In genomic region chr7:48088559-48089414, GRCh38 we compare ENCODE assay signal across 8 cellular contexts. TPM values are rescaled to one million over a fixed set of nuclear protein-coding genes. Genes with fewer than 3 reads are reported as not detected.
A peak's percentile ranks its signal among the peaks of the same experiment; 100 is the strongest.
DNase-seq lines count a peak whose midpoint lies in the region; ATAC-seq and TF ChIP-seq lines count a peak whose summit lies in the region.

UPP1 (plus strand) TSS chr7:48089265; CDS start chr7:48094784, 5,519 bp downstream.

- peak within 1 kb of the TSS; percentile 43 for H2AFZ ChIP-seq in mammary epithelial cell (ENCODE audit: low read depth, low read length)

- ATAC-seq in HG02943 (IDR thresholded peaks at IDR 0.05; ENCODE audit: low read depth, unreplicated experiment) = peak; percentile 69

- peak within 1 kb of the TSS; percentile 84 to 96 (median 89) for H3K4me3 Mint-ChIP-seq in immature natural killer cell

- no TSS peak for BruUV-seq in mammary epithelial cell (replicated peaks; lab: Mats Ljungman, UMichigan)

- peak within 1 kb of the TSS; percentile 98 for H3K4me2 ChIP-seq in mammary epithelial cell (ENCODE audit: insufficient read depth, low read depth, low read length)

- H3K9ac ChIP-seq in mammary epithelial cell (ENCODE audit: insufficient read depth, low read length) = peak within 1 kb of the TSS; percentile 88

- H3K9me3 Mint-ChIP-seq in immature natural killer cell = no peaks in the 10 kb centered on the region

- no peaks in the 10 kb centered on the region for H4K20me1 ChIP-seq in mammary epithelial cell (ENCODE audit: insufficient read depth, low read length)

- no peaks in the 10 kb centered on the region for H3K27me3 ChIP-seq in mammary epithelial cell (ENCODE audit: insufficient read depth, low read length)
- H3K27me3 ChIP-seq in spleen (replicated peaks in 1 of 7) = no peaks in the 10 kb centered on the region

- peaks cover 75 to 86% of the 10 kb centered on the region in 2 donors for H3K4me1 Mint-ChIP-seq in immature natural killer cell

- peak; percentile 75 to 86 (median 78) for TF ChIP-seq POLR2A in spleen (IDR thresholded peaks at IDR 0.05)

- CTCF ChIA-PET in mammary epithelial cell (lab: Charles Lee; ENCODE audit: low non-redundant PET) = interaction anchor here (0.6 kb wide), 1 partner anchor 115 kb away, joined by 7 read pairs; no protein-coding TSS in a partner anchor

- H3K9me3 ChIP-seq in mammary epithelial cell (replicated peaks; ENCODE audit: insufficient read depth, low read length) (no peaks in the 10 kb centered on the region), spleen (no peaks in the 10 kb centered on the region)

- intact Hi-C loops in mammary epithelial cell (cut with micrococcal nuclease) (loop anchor here (1.0 to 5.0 kb wide), 3 partner anchors 48 to 486 kb away; partner anchors contain the start of gene HUS1), spleen (cut with DNase I; ENCODE audit: low total_unique reads) (loop anchor here (5.0 kb wide), 1 partner anchor 111 kb away; the partner anchor contains the start of gene HUS1)

- H3K27ac Mint-ChIP-seq in immature natural killer cell = peak within 1 kb of the TSS; percentile 94 to 97 (median 96)

- H3K4me3 ChIP-seq in WI38 (ENCODE audit: low read depth, low read length) (peak within 1 kb of the TSS; percentile 82), mammary epithelial cell (replicated peaks in 1 of 3; ENCODE audit: insufficient read depth in 1 of 3, low read depth in 2 of 3, low read length in 3 of 3) (peak within 1 kb of the TSS; percentile 81 to 91 (median 86)), spleen (peak within 1 kb of the TSS; percentile 79 to 91 (median 86))

- peaks cover 13 to 35% (median 24%) of the 10 kb centered on the region in 3 donors for H3K27me3 Mint-ChIP-seq in immature natural killer cell (ENCODE audit: low read depth in 3 of 3)

- H3K27ac ChIP-seq in mammary epithelial cell (ENCODE audit: insufficient read depth, low read depth, low read length) = peak within 1 kb of the TSS; percentile 99
- H3K27ac ChIP-seq in spleen = peak within 1 kb of the TSS; percentile 92 to 99 (median 98)

- H3K36me3 ChIP-seq in mammary epithelial cell (ENCODE audit: insufficient read depth, low read length) = peaks cover 20% of the 10 kb centered on the region
- peaks cover 0 to 39% (median 13%) of the 10 kb centered on the region in 6 donors for H3K36me3 ChIP-seq in spleen

- in situ Hi-C loops in mammary epithelial cell (cut with MboI; ENCODE audit: low sequenced_read_pairs in 2 of 2) = loop anchor here in 1 of 2 donors (10.0 kb wide), 1 partner anchor 54 kb away; the partner anchor contains the start of gene C7orf57

- peaks cover 5 to 34% (median 16%) of the 10 kb centered on the region in 3 donors for H3K36me3 Mint-ChIP-seq in immature natural killer cell

- DNase-seq in NCI-H1417 (lab: John Stamatoyannopoulos, UW) (peak in 2 of 3 experiments; percentile 17 to 60), NCI-H1417 treated with DMSO at 0.1 percent for 48 hours (lab: John Stamatoyannopoulos, UW) (no peak), NCI-H2171 (lab: John Stamatoyannopoulos, UW) (peak; percentile 83), mammary epithelial cell (peak; percentile 92), immature natural killer cell (peak; percentile 89 to 95 (median 92)), spleen (peak; percentile 99)

- TF ChIP-seq CTCF in WI38 (IDR thresholded peaks at IDR 0.05; ENCODE audit: low read depth, low read length) = no peak
- TF ChIP-seq CTCF in mammary epithelial cell (conservative IDR thresholded peaks at IDR 0.05 in 1 of 2, IDR thresholded peaks at IDR 0.05 in 1 of 2; ENCODE audit: extremely low read depth in 1 of 2, insufficient read depth in 1 of 2, low read depth in 1 of 2, low read length in 2 of 2) = no peak
- peak in 2 of 11 experiments; percentile 41 to 46 for TF ChIP-seq CTCF in spleen (IDR thresholded peaks at IDR 0.05 in 8 of 11, conservative IDR thresholded peaks at IDR 0.05 in 3 of 11)

- dilution Hi-C loops in mammary epithelial cell (cut with HindIII; ENCODE audit: low sequenced_read_pairs) = no loop called here

- 0% methylated on average over 5 of the region's 66 CpGs for WGBS in mammary epithelial cell (ENCODE audit: low coverage, missing lambda C conversion rate)
- WGBS in spleen, 5 donors = 0 to 1% (median 0%) methylated on average over 26 to 66 of the region's 66 CpGs

- peaks cover 71% of the 10 kb centered on the region for H3K4me1 ChIP-seq in mammary epithelial cell (ENCODE audit: insufficient read depth, low read length)
- H3K4me1 ChIP-seq in spleen = peaks cover 24 to 95% (median 73%) of the 10 kb centered on the region in 6 donors

- H3K79me2 ChIP-seq in mammary epithelial cell (ENCODE audit: insufficient read depth, low read length) = peaks cover 48% of the 10 kb centered on the region

RNA-seq across cellular contexts. Expression of gene UPP1, which starts in this region (rescaled TPM):
- 100 to 1,000 TPM in 1 of 2 donors, 10 to 100 TPM in 1; 87.7 to 992 TPM for total RNA-seq in mammary epithelial cell
- polyA plus RNA-seq in mammary epithelial cell = 254 TPM
- polyA minus RNA-seq in mammary epithelial cell = 190 TPM
- polyA plus RNA-seq in immature natural killer cell = 100 to 1,000 TPM; 125 to 171 (median 166) TPM
- total RNA-seq in spleen = 10 to 100 TPM; 22.2 to 80.0 (median 54.4) TPM
- polyA plus RNA-seq in spleen = 10 to 100 TPM; 30.2 to 70.1 (median 56.3) TPM
